Comparison of ENCODE assay signal across 22 cellular contexts in the genomic region with DNA sequence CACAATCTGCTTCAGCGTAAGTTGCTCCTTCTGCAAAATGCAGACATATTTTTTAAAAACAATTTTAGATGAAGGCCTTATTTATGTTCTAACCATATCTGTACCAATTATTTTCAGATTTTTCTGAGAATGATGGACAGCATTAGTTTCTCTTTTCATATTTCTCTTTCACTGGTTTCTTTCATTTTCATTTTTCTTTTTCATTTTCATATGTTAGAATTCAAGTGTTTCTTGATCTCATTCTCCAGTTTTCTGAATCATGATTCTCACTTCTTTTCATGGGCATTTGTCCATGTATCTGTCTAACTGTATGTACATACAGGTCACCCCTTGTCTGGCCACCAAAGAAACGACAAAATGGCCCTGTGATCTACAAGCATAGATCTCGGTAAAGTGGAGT.
"Had no signal": no experiment of that assay in that cellular context is flagged by ENCODE, and none has a peak within 500 bp of the region (broad histone marks: within the 10 kb centered on the region; RNA-seq: fewer than 3 reads in every experiment).

No MANE protein-coding gene starts in this region.

- DNase-seq: activated CD4-positive, CD25-positive, alpha-beta regulatory T cell treated with anti-CD3 and anti-CD28 coated beads, Interleukin-2, amount 50 U/mL, for 72 hours; activated effector memory CD4-positive, alpha-beta T cell treated with anti-CD3 and anti-CD28 coated beads, Interleukin-2, amount 50 U/mL, for 16 hours; activated naive CD4-positive, alpha-beta T cell treated with anti-CD3 and anti-CD28 coated beads, Interleukin-2, amount 50 U/mL, for 16 hours; activated T-cell treated with anti-CD3 and anti-CD28 coated beads, Interleukin-2, amount 50 U/mL, for 72 hours; aorta; brain microvascular endothelial cell; central memory CD4-positive, alpha-beta T cell; colonic mucosa; endodermal cell; foreskin fibroblast; hippocampal formation; nucleus accumbens; stimulated activated CD4-positive, alpha-beta T cell treated with anti-CD3 and anti-CD28 coated beads, Interleukin-4, amount 100 ng/mL, for 1 hour; upper lobe of right lung had no signal

- H3K9me3 ChIP-seq: colonic mucosa, upper lobe of right lung had no signal

- H3K4me3 ChIP-seq: colonic mucosa, lung, smooth muscle cell, upper lobe of right lung had no signal

- H3K4me1 ChIP-seq: colonic mucosa, upper lobe of right lung had no signal

- H3K4me2 ChIP-seq: smooth muscle cell had no signal

- H3K27me3 ChIP-seq: brain microvascular endothelial cell, colonic mucosa, upper lobe of right lung had no signal

- H3K27ac ChIP-seq: brain microvascular endothelial cell, colonic mucosa, epithelial cell of prostate, upper lobe of right lung, VCaP had no signal

- H3K27ac Mint-ChIP-seq: activated T-cell treated with anti-CD3 and anti-CD28 coated beads, Interleukin-2, amount 50 U/mL, for 72 hours; endodermal cell; mesothelial cell of epicardium; nephron had no signal

- H3K9me3 Mint-ChIP-seq: endodermal cell, mesothelial cell of epicardium, nephron had no signal

- H3K4me3 Mint-ChIP-seq: activated T-cell treated with anti-CD3 and anti-CD28 coated beads, Interleukin-2, amount 50 U/mL, for 72 hours; endodermal cell; mesothelial cell of epicardium; nephron had no signal

- H3K36me3 ChIP-seq: colonic mucosa, upper lobe of right lung had no signal

- ATAC-seq: activated T-cell treated with anti-CD3 and anti-CD28 coated beads, Interleukin-2, amount 50 U/mL, for 72 hours; sciatic nerve; upper lobe of right lung had no signal

- H3K4me1 Mint-ChIP-seq: nephron had no signal

- FAIRE-seq: islet of Langerhans had no signal
